1 cellular context compared by ENCODE assay signal in genomic region chr15:87609474-87609873, GRCh38.
TF ChIP-seq lines count a peak whose summit lies in the region.

No MANE protein-coding gene starts in this region.

TF ChIP-seq in A549, 52 proteins besides CTCF, POLR2A, EP300 and RAD21 (continued from another document):
- TF ChIP-seq PBX3 (IDR thresholded peaks at IDR 0.05): no peak
- TF ChIP-seq BCL3 (IDR thresholded peaks at IDR 0.05): no peak
- TF ChIP-seq SREBF2 (IDR thresholded peaks at IDR 0.05): no peak
- no peak for TF ChIP-seq RFX5 (IDR thresholded peaks at IDR 0.05)
- no peak for TF ChIP-seq KDM1A (IDR thresholded peaks at IDR 0.05; ENCODE audit: low read depth)
- no peak for TF ChIP-seq HDAC2 (IDR thresholded peaks at IDR 0.05)
- no peak for TF ChIP-seq ELK1 (IDR thresholded peaks at IDR 0.05; ENCODE audit: low read depth, low read length)
- no peak for TF ChIP-seq ZSCAN20 (CRISPR knock-in tag; IDR thresholded peaks at IDR 0.05)
- TF ChIP-seq TP53 (CRISPR knock-in tag; IDR thresholded peaks at IDR 0.05): no peak
